21 cellular contexts compared by ENCODE assay signal in the genomic region with DNA sequence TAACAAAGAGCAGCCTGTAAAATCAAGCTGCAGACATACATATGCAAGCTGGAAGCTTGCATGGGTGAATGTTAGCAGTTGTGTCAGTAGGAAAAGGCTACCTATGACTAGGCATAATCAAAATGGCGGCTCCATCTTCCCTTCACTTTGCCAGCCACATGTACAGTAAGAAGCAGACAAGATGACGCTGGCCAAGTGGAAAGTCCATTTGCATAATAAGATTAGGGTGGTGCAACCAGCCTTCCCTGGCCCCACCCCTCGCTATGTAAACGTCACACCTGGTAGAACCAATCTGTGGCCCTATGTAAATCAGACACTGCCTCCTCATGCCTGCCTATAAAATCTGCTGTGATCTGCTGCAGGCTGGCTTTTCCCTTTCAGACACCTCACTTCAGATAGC.
DNase-seq lines count a peak whose midpoint lies in the region; ATAC-seq and TF ChIP-seq lines count a peak whose summit lies in the region.
"Had no signal": no experiment of that assay in that cellular context is flagged by ENCODE, and none has a peak within 500 bp of the region (broad histone marks: within the 10 kb centered on the region; RNA-seq: fewer than 3 reads in every experiment).

No MANE protein-coding gene starts in this region.

- WGBS in right cardiac atrium, result 84% methylated on average over 4 of the region's 4 CpGs

- H3K27me3 ChIP-seq in BE2C (no peaks in the 10 kb centered on the region), SJCRH30 (no peaks in the 10 kb centered on the region), right cardiac atrium (ENCODE audit: control insufficient read depth, insufficient read depth) (no peaks in the 10 kb centered on the region)
- H3K27me3 ChIP-seq: esophagus squamous epithelium, MG63, upper lobe of left lung had no signal

- no peak for ATAC-seq in right cardiac atrium
- ATAC-seq: HCT116, left cardiac atrium had no signal

- no peaks in the 10 kb centered on the region for H3K36me3 ChIP-seq in BE2C
- H3K36me3 ChIP-seq in SJCRH30, result no peaks in the 10 kb centered on the region
- H3K36me3 ChIP-seq: esophagus squamous epithelium, MG63, upper lobe of left lung had no signal

- DNase-seq in BE2C (peak; percentile 94), Daoy (ENCODE audit: low read depth) (peak; percentile 7), NCI-H2171 (lab: John Stamatoyannopoulos, UW) (peak; percentile 26), SJCRH30 (peak; percentile 48 to 61), right cardiac atrium (no peak), NCI-H345 treated with DMSO at 0.1 percent for 48 hours (lab: John Stamatoyannopoulos, UW; ENCODE audit: unreplicated experiment) (no peak), SIG-M5 (lab: John Stamatoyannopoulos, UW) (no peak)
- DNase-seq: activated CD4-positive, alpha-beta T cell treated with anti-CD3 and anti-CD28 coated beads for 1 hour; activated naive CD8-positive, alpha-beta T cell treated with anti-CD3 and anti-CD28 coated beads for 36 hours; effector memory CD4-positive, alpha-beta T cell; esophagus squamous epithelium; left cardiac atrium; MG63; midbrain; nephron progenitor cell; PC-9; SK-N-SH; stimulated activated CD4-positive, alpha-beta T cell treated with anti-CD3 and anti-CD28 coated beads, Interleukin-2, amount 100 ng/mL, for 48 hours; T-helper 9 cell; upper lobe of left lung had no signal

- H3K27ac ChIP-seq in SJCRH30, result no peak overlapping the region
- no peak overlapping the region for H3K27ac ChIP-seq in right cardiac atrium (ENCODE audit: low read length)
- H3K27ac ChIP-seq: esophagus squamous epithelium, PC-9, upper lobe of left lung had no signal

- intact Hi-C loops in right cardiac atrium (cut with DNase I), result no loop called here

- H3K9me3 ChIP-seq in BE2C (no peaks in the 10 kb centered on the region), SJCRH30 (replicated peaks) (no peaks in the 10 kb centered on the region), right cardiac atrium (ENCODE audit: control insufficient read depth, low read length) (no peaks in the 10 kb centered on the region)
- H3K9me3 ChIP-seq: esophagus squamous epithelium, MG63, SK-N-SH, upper lobe of left lung had no signal

- peaks cover 12% of the 10 kb centered on the region for H3K4me1 ChIP-seq in BE2C
- H3K4me1 ChIP-seq in SJCRH30, result peaks cover 4% of the 10 kb centered on the region; the same call in 1 of the 2 replicates
- H3K4me1 ChIP-seq in right cardiac atrium (ENCODE audit: control insufficient read depth, insufficient read depth, low read length), result no peaks in the 10 kb centered on the region
- H3K4me1 ChIP-seq: esophagus squamous epithelium, upper lobe of left lung had no signal

- no peak overlapping the region for H3K4me3 ChIP-seq in BE2C (ENCODE audit: low read depth, low read length)
- H3K4me3 ChIP-seq in SJCRH30, result no peak overlapping the region
- no peak overlapping the region for H3K4me3 ChIP-seq in right cardiac atrium (ENCODE audit: low read length)
- H3K4me3 ChIP-seq: esophagus squamous epithelium, MG63, PC-9, upper lobe of left lung had no signal

- TF ChIP-seq CTCF in BE2C (IDR thresholded peaks at IDR 0.05; ENCODE audit: low read depth, low read length), result no peak

Comparison
In these comparisons a context has a peak if more than half of its experiments do, and no peak if none do; other contexts are left out.
1. DNase-seq: peak in BE2C (single experiment), Daoy (single experiment), NCI-H2171 (single experiment) and SJCRH30 (2 of 2); none in right cardiac atrium (0 of 3), NCI-H345 treated with DMSO at 0.1 percent for 48 hours (single experiment) and SIG-M5 (single experiment).